Comparison of ENCODE assay signal across 8 cellular contexts in the genomic region with DNA sequence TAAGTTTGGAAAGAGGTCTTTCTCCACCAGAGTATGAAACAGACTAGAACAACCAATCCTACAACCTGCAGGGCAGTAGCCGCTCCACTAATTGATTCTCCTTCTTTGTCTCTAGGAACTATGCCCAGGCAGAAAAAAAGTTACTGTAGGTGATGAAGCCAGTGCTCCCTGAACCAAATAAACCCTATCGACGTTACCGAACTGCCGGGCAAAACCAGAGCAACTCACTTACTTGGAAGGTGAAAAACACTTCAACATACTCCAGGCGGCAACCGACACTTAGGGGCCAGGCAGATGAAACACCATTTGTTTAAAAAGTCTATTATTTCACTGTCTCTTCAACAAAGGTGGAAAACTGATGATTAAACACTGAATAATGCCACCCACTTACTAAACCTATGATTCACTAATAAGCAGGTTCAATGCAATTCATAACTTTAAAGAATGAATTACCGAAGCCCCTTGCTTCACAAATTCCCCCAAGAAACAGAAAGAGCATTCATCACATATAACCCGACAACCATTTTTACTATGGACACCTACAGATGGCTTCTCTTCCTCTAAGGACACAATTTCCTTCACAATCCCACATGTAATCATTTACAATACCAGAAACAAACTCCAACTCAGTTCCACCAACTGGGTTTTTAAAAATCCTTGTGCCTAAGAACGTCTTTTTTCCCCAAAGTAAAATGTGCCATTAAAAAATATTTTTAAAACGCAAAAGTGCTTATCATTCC. TPM values are rescaled to one million over a fixed set of nuclear protein-coding genes. Genes with fewer than 3 reads are reported as not detected.
DNase-seq lines count a peak whose midpoint lies in the region; ATAC-seq and TF ChIP-seq lines count a peak whose summit lies in the region.

No MANE protein-coding gene starts in this region.

- no peaks in the 10 kb centered on the region for H3K27me3 Mint-ChIP-seq in stimulated activated naive B cell treated with anti-CD40 and anti-IgM and Interleukin-4, amounts not matched to agents 10 μg/mL and 1 μg/mL and 100 μg/mL, for 72 hours

- peaks cover 9% of the 10 kb centered on the region for H3K27me3 ChIP-seq in NT2/D1 (ENCODE audit: insufficient read depth, insufficient read length)
- no peaks in the 10 kb centered on the region for H3K27me3 ChIP-seq in left lung

- H3K36me3 Mint-ChIP-seq in stimulated activated naive B cell treated with anti-CD40 and anti-IgM and Interleukin-4, amounts not matched to agents 10 μg/mL and 1 μg/mL and 100 μg/mL, for 72 hours: peaks cover 2 to 6% of the 10 kb centered on the region in 2 donors

- no peaks in the 10 kb centered on the region for H3K9me3 ChIP-seq in NT2/D1 (ENCODE audit: insufficient read depth, low read length)
- no peaks in the 10 kb centered on the region for H3K9me3 ChIP-seq in left lung

- no peaks in the 10 kb centered on the region for H3K4me1 ChIP-seq in NT2/D1 (ENCODE audit: insufficient read depth, insufficient read length)
- H3K4me1 ChIP-seq in left lung: peaks cover 16 to 61% of the 10 kb centered on the region in 2 donors

- no peak for TF ChIP-seq CTCF in GM12864 (IDR thresholded peaks at IDR 0.05; ENCODE audit: low read depth, low read length, missing control alignments)
- peak; percentile 6 for TF ChIP-seq CTCF in astrocyte of the cerebellum (IDR thresholded peaks at IDR 0.05; ENCODE audit: low read depth, low read length, missing control alignments)
- TF ChIP-seq CTCF in left lung (IDR thresholded peaks at IDR 0.05): no peak

- H3K4me1 Mint-ChIP-seq in stimulated activated naive B cell treated with anti-CD40 and anti-IgM and Interleukin-4, amounts not matched to agents 10 μg/mL and 1 μg/mL and 100 μg/mL, for 72 hours: peaks cover 27 to 62% of the 10 kb centered on the region in 2 donors

- peak overlapping the region; percentile 91 to 94 for H3K4me3 Mint-ChIP-seq in stimulated activated naive B cell treated with anti-CD40 and anti-IgM and Interleukin-4, amounts not matched to agents 10 μg/mL and 1 μg/mL and 100 μg/mL, for 72 hours

- peak overlapping the region; percentile 93 for H3K27ac Mint-ChIP-seq in stimulated activated naive B cell treated with anti-CD40 and anti-IgM and Interleukin-4, amounts not matched to agents 10 μg/mL and 1 μg/mL and 100 μg/mL, for 72 hours

- in situ Hi-C loops in astrocyte of the cerebellum (cut with HindIII; ENCODE audit: low sequenced_read_pairs): no loop called here

- no peak for ATAC-seq in left lung
- no peak for ATAC-seq in stimulated activated naive B cell treated with anti-CD40 and anti-IgM and Interleukin-4, amounts not matched to agents 10 μg/mL and 1 μg/mL and 100 μg/mL, for 72 hours (replicated peaks)
- ATAC-seq in HG02759 (IDR thresholded peaks at IDR 0.05; ENCODE audit: unreplicated experiment): no peak

- H3K27ac ChIP-seq in left lung: peak overlapping the region; percentile 96 to 97

- no peak for DNase-seq in GM12864 (ENCODE audit: low read depth)
- DNase-seq in NT2/D1 (ENCODE audit: low read depth, low spot score): no peak
- DNase-seq in astrocyte of the cerebellum (ENCODE audit: low read depth): no peak
- no peak for DNase-seq in left lung
- DNase-seq in stimulated activated naive B cell treated with anti-CD40 and anti-IgM and Interleukin-4, amounts not matched to agents 10 μg/mL and 1 μg/mL and 100 μg/mL, for 72 hours: no peak
- DNase-seq in NCI-H128 (lab: John Stamatoyannopoulos, UW; ENCODE audit: unreplicated experiment): no peak
- DNase-seq in pons (ENCODE audit: low spot score): no peak

- H3K9ac ChIP-seq in NT2/D1 (ENCODE audit: insufficient read length, low read depth): peak overlapping the region; percentile 88

- H3K9me3 Mint-ChIP-seq in stimulated activated naive B cell treated with anti-CD40 and anti-IgM and Interleukin-4, amounts not matched to agents 10 μg/mL and 1 μg/mL and 100 μg/mL, for 72 hours: no peaks in the 10 kb centered on the region

- intact Hi-C loops in left lung (cut with DNase I): no loop called here

- H3K4me3 ChIP-seq in GM12864 (ENCODE audit: low read depth, low read length) (peak overlapping the region; percentile 59), NT2/D1 (ENCODE audit: insufficient read length, low read depth) (peak overlapping the region; percentile 59), astrocyte of the cerebellum (ENCODE audit: low read depth, low read length) (peak overlapping the region; percentile 78), left lung (peak overlapping the region; percentile 82 to 84)

- H3K36me3 ChIP-seq in NT2/D1 (ENCODE audit: insufficient read depth, insufficient read length, low read length): no peaks in the 10 kb centered on the region
- H3K36me3 ChIP-seq in left lung: no peaks in the 10 kb centered on the region

RNA-seq across cellular contexts. Expression of gene NRIP1, which starts 1.5 kb away (rescaled TPM):
- 10 to 100 TPM; 22.6 to 30.5 TPM for total RNA-seq in left lung
